ENCODE assay signal across 22 cellular contexts in genomic region chr19:16263115-16263839, GRCh38.
DNase-seq lines count a peak whose midpoint lies in the region; ATAC-seq, FAIRE-seq and TF ChIP-seq lines count a peak whose summit lies in the region.
"Had no signal": no experiment of that assay in that cellular context is flagged by ENCODE, and none has a peak within 500 bp of the region (broad histone marks: within the 10 kb centered on the region; RNA-seq: fewer than 3 reads in every experiment).

No MANE protein-coding gene starts in this region.

- H3K79me2 ChIP-seq in HepG2 (ENCODE audit: insufficient read depth, low read length), result no peaks in the 10 kb centered on the region

- TF ChIP-seq RAD21 in HepG2 (CRISPR knock-in tag; IDR thresholded peaks at IDR 0.05), result no peak

- no peaks in the 10 kb centered on the region for H3K36me3 Mint-ChIP-seq in activated naive CD8-positive, alpha-beta T cell treated with anti-CD3 and anti-CD28 coated beads, Interleukin-2, amount 10 ng/mL, durations not matched to agents 7 days and 5 days
- H3K36me3 Mint-ChIP-seq in activated naive CD8-positive, alpha-beta T cell treated with anti-CD3 and anti-CD28 coated beads, Interleukin-2, amount 50 U/mL, for 24 hours (ENCODE audit: low read depth), result no peaks in the 10 kb centered on the region
- no peaks in the 10 kb centered on the region for H3K36me3 Mint-ChIP-seq in T-cell
- H3K36me3 Mint-ChIP-seq: CD8-positive, alpha-beta T cell had no signal

- H3K27me3 Mint-ChIP-seq in activated naive CD8-positive, alpha-beta T cell treated with anti-CD3 and anti-CD28 coated beads, Interleukin-2, amount 10 ng/mL, durations not matched to agents 7 days and 5 days, result peaks cover 31% of the 10 kb centered on the region
- peaks cover 26% of the 10 kb centered on the region for H3K27me3 Mint-ChIP-seq in activated naive CD8-positive, alpha-beta T cell treated with anti-CD3 and anti-CD28 coated beads, Interleukin-2, amount 50 U/mL, for 24 hours
- no peaks in the 10 kb centered on the region for H3K27me3 Mint-ChIP-seq in T-cell

- WGBS in HepG2 (ENCODE audit: low lambda C conversion rate), result 16% methylated on average over 10 of the region's 20 CpGs
- 26 to 58% methylated on average over 3 to 20 of the region's 20 CpGs for WGBS in transverse colon (ENCODE audit: low coverage in 1 of 2), 2 donors

- peaks cover 35% of the 10 kb centered on the region for H3K4me1 ChIP-seq in HepG2 (ENCODE audit: insufficient read depth, low read length)
- H3K4me1 ChIP-seq in transverse colon, result peaks cover 0 to 29% (median 6%) of the 10 kb centered on the region in 4 donors

- DNase-seq in activated naive CD8-positive, alpha-beta T cell treated with anti-CD3 and anti-CD28 coated beads, Interleukin-2, amount 10 ng/mL, durations not matched to agents 7 days and 5 days, result no peak
- no peak for DNase-seq in activated naive CD8-positive, alpha-beta T cell treated with anti-CD3 and anti-CD28 coated beads, Interleukin-2, amount 50 U/mL, for 24 hours
- DNase-seq in T-cell (peak in 2 of 34 experiments; percentile 21 to 35), HepG2 (ENCODE audit: low spot score) (no peak), transverse colon (peak; percentile 11), SW 1271 (lab: John Stamatoyannopoulos, UW) (no peak), OCI-M2 (lab: John Stamatoyannopoulos, UW; ENCODE audit: unreplicated experiment) (no peak)
- DNase-seq: activated CD4-positive, alpha-beta T cell treated with anti-CD3 and anti-CD28 coated beads, Interleukin-2, amount 50 U/mL, for 1 hour; activated naive CD4-positive, alpha-beta T cell; activated T-cell treated with anti-CD3 and anti-CD28 coated beads for 4 hours; aorta; CD8-positive, alpha-beta T cell; DMS79; HCEC 1CT; hippocampal formation; mammary epithelial cell; nephron progenitor cell; stimulated activated naive CD8-positive, alpha-beta T cell treated with anti-CD3 and anti-CD28 coated beads, Interleukin-15, Interleukin-2, amounts not matched to agents 100 U/mL and 50 U/mL, for 24 hours; trophoblast cell had no signal

- CTCF ChIA-PET in T-cell (lab: Charles Lee) (interaction anchor here (0.5 to 1.1 kb wide), 3 partner anchors 18 to 120 kb away, joined by 3 to 5 read pairs (median 3); no protein-coding TSS in a partner anchor), HepG2 (lab: Yijun Ruan, JAX; ENCODE audit: low intra/inter-chr PET ratio, low total read pairs) (no interaction called here)

- H3K9ac ChIP-seq in HepG2 (ENCODE audit: insufficient read depth, low read depth, low read length), result no peak overlapping the region
- H3K9ac ChIP-seq: SK-N-SH had no signal

- H3K4me3 Mint-ChIP-seq in activated naive CD8-positive, alpha-beta T cell treated with anti-CD3 and anti-CD28 coated beads, Interleukin-2, amount 10 ng/mL, durations not matched to agents 7 days and 5 days, result peak overlapping the region; percentile 75
- H3K4me3 Mint-ChIP-seq in activated naive CD8-positive, alpha-beta T cell treated with anti-CD3 and anti-CD28 coated beads, Interleukin-2, amount 50 U/mL, for 24 hours, result no peak overlapping the region
- H3K4me3 Mint-ChIP-seq in T-cell, result peak overlapping the region in 2 of 3 donors; percentile 45 to 66
- H3K4me3 Mint-ChIP-seq: nephron progenitor cell had no signal

- FAIRE-seq in HepG2 (lab: Jason Lieb, UNC), result no peak
- FAIRE-seq: keratinocyte had no signal

- no peak for TF ChIP-seq EP300 in HepG2 (IDR thresholded peaks at IDR 0.05; ENCODE audit: low read depth in 2 of 2, low read length in 2 of 2)
- no peak for TF ChIP-seq EP300 in HepG2 (CRISPR knock-in tag; IDR thresholded peaks at IDR 0.05; ENCODE audit: borderline replicate concordance)
- no peak for TF ChIP-seq EP300 in transverse colon (IDR thresholded peaks at IDR 0.05; ENCODE audit: low read depth)

- H3K36me3 ChIP-seq in HepG2 (replicated peaks in 1 of 2; ENCODE audit: control insufficient read depth in 1 of 2, insufficient read depth in 2 of 2, low read length in 2 of 2) (no peaks in the 10 kb centered on the region), transverse colon (no peaks in the 10 kb centered on the region)

- no peaks in the 10 kb centered on the region for H3K9me3 Mint-ChIP-seq in activated naive CD8-positive, alpha-beta T cell treated with anti-CD3 and anti-CD28 coated beads, Interleukin-2, amount 10 ng/mL, durations not matched to agents 7 days and 5 days
- H3K9me3 Mint-ChIP-seq in activated naive CD8-positive, alpha-beta T cell treated with anti-CD3 and anti-CD28 coated beads, Interleukin-2, amount 50 U/mL, for 24 hours, result no peaks in the 10 kb centered on the region
- H3K9me3 Mint-ChIP-seq in T-cell, result no peaks in the 10 kb centered on the region
- H3K9me3 Mint-ChIP-seq: CD8-positive, alpha-beta T cell; nephron progenitor cell had no signal

- H2AFZ ChIP-seq in HepG2 (ENCODE audit: low read length), result no peak overlapping the region

- no peak overlapping the region for H3K27ac ChIP-seq in HepG2 (ENCODE audit: extremely low read length, insufficient read depth, low read length)
- no peak overlapping the region for H3K27ac ChIP-seq in transverse colon

- TF ChIP-seq POLR2A in HepG2 (IDR thresholded peaks at IDR 0.05; ENCODE audit: insufficient read depth in 1 of 2, low read depth in 2 of 2, low read length in 2 of 2) (no peak), transverse colon (IDR thresholded peaks at IDR 0.05) (no peak)

- BruUV-seq in HepG2 (replicated peaks; lab: Mats Ljungman, UMichigan), result no TSS peak

- intact Hi-C loops in HepG2 (cut with micrococcal nuclease; ENCODE audit: unreplicated experiment) (no loop called here), transverse colon (cut with DNase I; ENCODE audit: low total_unique reads) (no loop called here)

- in situ Hi-C loops in HepG2 (cut with HindIII; ENCODE audit: extremely low pct_ligation_motif_present, low pct_unique_long_range_greater_than_20kb) (no loop called here), transverse colon (cut with MboI; ENCODE audit: low pct_ligation_motif_present in 1 of 4, low pct_unique_long_range_greater_than_20kb in 1 of 4, low sequenced_read_pairs in 3 of 4) (no loop called here)

- POLR2A ChIA-PET in activated naive CD8-positive, alpha-beta T cell treated with anti-CD3 and anti-CD28 coated beads, Interleukin-2, amount 10 ng/mL, durations not matched to agents 7 days and 5 days (lab: Charles Lee), result interaction anchor here (0.5 to 4.1 kb wide), 7 partner anchors 8 to 350 kb away, joined by 3 to 29 read pairs (median 3); partner anchors contain the start of gene KLF2
- POLR2A ChIA-PET in T-cell (lab: Charles Lee), result interaction anchor here in 1 of 2 donors (0.5 kb wide), 1 partner anchor 84 kb away, joined by 3 read pairs; no protein-coding TSS in a partner anchor
- POLR2A ChIA-PET in HepG2 (lab: Yijun Ruan, JAX), result no interaction called here

- H4K20me1 ChIP-seq in HepG2 (ENCODE audit: insufficient read depth, low read length), result no peaks in the 10 kb centered on the region

- TF ChIP-seq CTCF in HepG2 (CRISPR knock-in tag; IDR thresholded peaks at IDR 0.05) (no peak), transverse colon (IDR thresholded peaks at IDR 0.05) (no peak)

- ATAC-seq in activated naive CD8-positive, alpha-beta T cell treated with anti-CD3 and anti-CD28 coated beads, Interleukin-2, amount 10 ng/mL, durations not matched to agents 7 days and 5 days (ENCODE audit: low read depth), result no peak
- no peak for ATAC-seq in activated naive CD8-positive, alpha-beta T cell treated with anti-CD3 and anti-CD28 coated beads, Interleukin-2, amount 50 U/mL, for 24 hours
- ATAC-seq in T-cell (replicated peaks in 1 of 4) (no peak), HepG2 (no peak; the same call in 2 of the 3 replicates), GM18511 (IDR thresholded peaks at IDR 0.05; ENCODE audit: unreplicated experiment) (no peak)
- ATAC-seq: CD8-positive, alpha-beta T cell; stimulated activated naive CD8-positive, alpha-beta T cell treated with anti-CD3 and anti-CD28 coated beads, Interleukin-15, Interleukin-2, amounts not matched to agents 100 U/mL and 50 U/mL, for 24 hours had no signal

- peaks cover 0 to 33% of the 10 kb centered on the region in 2 experiments; a peak in 3 of 5 replicates for H3K27me3 ChIP-seq in HepG2 (ENCODE audit: control insufficient read depth in 1 of 2, insufficient read depth in 2 of 2, low read length in 2 of 2)
- H3K27me3 ChIP-seq in transverse colon, result peaks cover 3% of the 10 kb centered on the region

- H3K9me3 ChIP-seq in HepG2 (ENCODE audit: low read length) (no peaks in the 10 kb centered on the region), transverse colon (no peaks in the 10 kb centered on the region)
- H3K9me3 ChIP-seq: SK-N-SH had no signal

- peak overlapping the region in 2 of 3 experiments; percentile 21 to 38; a peak in 3 of 6 replicates for H3K4me3 ChIP-seq in HepG2 (replicated peaks in 1 of 3; ENCODE audit: insufficient read depth in 1 of 3, low read depth in 2 of 3, low read length in 3 of 3)
- H3K4me3 ChIP-seq in transverse colon, result no peak overlapping the region

- peak overlapping the region; percentile 70 for H3K4me2 ChIP-seq in HepG2 (ENCODE audit: low read depth, low read length)
- H3K4me2 ChIP-seq: SK-N-SH had no signal

- peaks cover 54% of the 10 kb centered on the region for H3K4me1 Mint-ChIP-seq in activated naive CD8-positive, alpha-beta T cell treated with anti-CD3 and anti-CD28 coated beads, Interleukin-2, amount 10 ng/mL, durations not matched to agents 7 days and 5 days
- peaks cover 48% of the 10 kb centered on the region for H3K4me1 Mint-ChIP-seq in activated naive CD8-positive, alpha-beta T cell treated with anti-CD3 and anti-CD28 coated beads, Interleukin-2, amount 50 U/mL, for 24 hours
- H3K4me1 Mint-ChIP-seq in T-cell, result peaks cover 67 to 86% (median 70%) of the 10 kb centered on the region in 3 donors

- H3K27ac Mint-ChIP-seq in activated naive CD8-positive, alpha-beta T cell treated with anti-CD3 and anti-CD28 coated beads, Interleukin-2, amount 10 ng/mL, durations not matched to agents 7 days and 5 days, result no peak overlapping the region
- H3K27ac Mint-ChIP-seq in activated naive CD8-positive, alpha-beta T cell treated with anti-CD3 and anti-CD28 coated beads, Interleukin-2, amount 50 U/mL, for 24 hours, result no peak overlapping the region
- H3K27ac Mint-ChIP-seq in T-cell, result peak overlapping the region; percentile 82 to 86
- H3K27ac Mint-ChIP-seq: nephron progenitor cell had no signal

TF ChIP-seq in HepG2, 621 proteins besides CTCF, POLR2A, EP300 and RAD21 (continues in another document):
- TF ChIP-seq ZNF766 (CRISPR knock-in tag; IDR thresholded peaks at IDR 0.05; ENCODE audit: borderline replicate concordance) (no peak), ZBTB34 (CRISPR knock-in tag; IDR thresholded peaks at IDR 0.05) (0 out of 2 replicates have a peak, but pooled peaks have one; percentile 28)

Comparison
In these comparisons a context has a peak if more than half of its experiments do, and no peak if none do; other contexts are left out.
1. H3K27ac Mint-ChIP-seq: peak in T-cell (2 of 2); none in activated naive CD8-positive, alpha-beta T cell treated with anti-CD3 and anti-CD28 coated beads, Interleukin-2, amount 10 ng/mL, durations not matched to agents 7 days and 5 days (single experiment) and activated naive CD8-positive, alpha-beta T cell treated with anti-CD3 and anti-CD28 coated beads, Interleukin-2, amount 50 U/mL, for 24 hours (single experiment).
2. H3K4me3 ChIP-seq: peak in HepG2 (2 of 3); none in transverse colon (0 of 4).